Comparison of ENCODE assay signal across 1 cellular context in the genomic region with DNA sequence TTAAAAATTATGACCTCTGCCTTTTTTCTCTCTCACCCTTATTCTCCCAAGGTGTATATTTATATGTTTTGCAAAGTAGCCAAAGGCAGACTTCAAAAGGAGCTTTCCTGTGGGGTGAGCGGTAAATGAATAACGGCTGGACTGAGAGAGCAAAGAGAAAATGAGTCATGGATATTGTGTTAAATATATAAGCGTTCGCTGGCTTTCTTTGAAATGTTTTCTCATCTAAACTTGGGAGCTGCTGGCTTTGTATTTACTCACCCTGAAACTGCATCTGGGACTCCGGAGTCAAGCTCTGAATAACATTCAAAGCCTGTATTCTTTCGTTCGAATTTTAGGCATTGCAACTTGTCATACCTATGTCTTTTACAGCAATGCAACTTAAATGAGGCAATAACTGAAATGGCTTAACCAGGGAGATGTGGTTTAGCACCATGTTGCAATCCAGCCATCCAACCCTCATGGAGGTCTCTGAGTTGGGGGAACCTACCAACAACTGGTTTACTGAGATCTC.
TF ChIP-seq lines count a peak whose summit lies in the region.

No MANE protein-coding gene starts in this region.

TF ChIP-seq in HepG2, 621 proteins besides CTCF, POLR2A, EP300 and RAD21 (continued from another document and continues in another):
- TF ChIP-seq CCDC6 (CRISPR knock-in tag; IDR thresholded peaks at IDR 0.05) (0 out of 2 replicates have a peak, but pooled peaks have one; percentile 12), HNRNPK (IDR thresholded peaks at IDR 0.05; ENCODE audit: low read depth, low read length, poor library complexity, severe bottlenecking) (no peak), ZFX (CRISPR knock-in tag; IDR thresholded peaks at IDR 0.05; ENCODE audit: low read depth) (no peak), NFE2L1 (CRISPR knock-in tag; IDR thresholded peaks at IDR 0.05; ENCODE audit: borderline replicate concordance) (no peak), ZNF337 (CRISPR knock-in tag; IDR thresholded peaks at IDR 0.05; ENCODE audit: borderline replicate concordance, low read depth) (no peak), NFE2L2 (IDR thresholded peaks at IDR 0.05; ENCODE audit: low read length) (no peak), NFATC3 (CRISPR knock-in tag; IDR thresholded peaks at IDR 0.05) (no peak), SP140L (CRISPR knock-in tag; IDR thresholded peaks at IDR 0.05; ENCODE audit: borderline replicate concordance) (no peak), RFX1 (IDR thresholded peaks at IDR 0.05) (no peak), ZNF274 (CRISPR knock-in tag; IDR thresholded peaks at IDR 0.05) (no peak), ZNF317 (CRISPR knock-in tag; IDR thresholded peaks at IDR 0.05) (no peak), CBX5 (CRISPR knock-in tag; IDR thresholded peaks at IDR 0.05; ENCODE audit: borderline replicate concordance) (no peak), NPAS2 (CRISPR knock-in tag; IDR thresholded peaks at IDR 0.05; ENCODE audit: borderline replicate concordance) (no peak), ZNF33A (CRISPR knock-in tag; IDR thresholded peaks at IDR 0.05; ENCODE audit: borderline replicate concordance) (no peak), NFIC (IDR thresholded peaks at IDR 0.05; ENCODE audit: low read length) (peak; percentile 93), SMARCC2 (IDR thresholded peaks at IDR 0.05) (no peak), TSC22D2 (CRISPR knock-in tag; IDR thresholded peaks at IDR 0.05; ENCODE audit: borderline replicate concordance) (no peak)
- TF ChIP-seq, protein P1, sequence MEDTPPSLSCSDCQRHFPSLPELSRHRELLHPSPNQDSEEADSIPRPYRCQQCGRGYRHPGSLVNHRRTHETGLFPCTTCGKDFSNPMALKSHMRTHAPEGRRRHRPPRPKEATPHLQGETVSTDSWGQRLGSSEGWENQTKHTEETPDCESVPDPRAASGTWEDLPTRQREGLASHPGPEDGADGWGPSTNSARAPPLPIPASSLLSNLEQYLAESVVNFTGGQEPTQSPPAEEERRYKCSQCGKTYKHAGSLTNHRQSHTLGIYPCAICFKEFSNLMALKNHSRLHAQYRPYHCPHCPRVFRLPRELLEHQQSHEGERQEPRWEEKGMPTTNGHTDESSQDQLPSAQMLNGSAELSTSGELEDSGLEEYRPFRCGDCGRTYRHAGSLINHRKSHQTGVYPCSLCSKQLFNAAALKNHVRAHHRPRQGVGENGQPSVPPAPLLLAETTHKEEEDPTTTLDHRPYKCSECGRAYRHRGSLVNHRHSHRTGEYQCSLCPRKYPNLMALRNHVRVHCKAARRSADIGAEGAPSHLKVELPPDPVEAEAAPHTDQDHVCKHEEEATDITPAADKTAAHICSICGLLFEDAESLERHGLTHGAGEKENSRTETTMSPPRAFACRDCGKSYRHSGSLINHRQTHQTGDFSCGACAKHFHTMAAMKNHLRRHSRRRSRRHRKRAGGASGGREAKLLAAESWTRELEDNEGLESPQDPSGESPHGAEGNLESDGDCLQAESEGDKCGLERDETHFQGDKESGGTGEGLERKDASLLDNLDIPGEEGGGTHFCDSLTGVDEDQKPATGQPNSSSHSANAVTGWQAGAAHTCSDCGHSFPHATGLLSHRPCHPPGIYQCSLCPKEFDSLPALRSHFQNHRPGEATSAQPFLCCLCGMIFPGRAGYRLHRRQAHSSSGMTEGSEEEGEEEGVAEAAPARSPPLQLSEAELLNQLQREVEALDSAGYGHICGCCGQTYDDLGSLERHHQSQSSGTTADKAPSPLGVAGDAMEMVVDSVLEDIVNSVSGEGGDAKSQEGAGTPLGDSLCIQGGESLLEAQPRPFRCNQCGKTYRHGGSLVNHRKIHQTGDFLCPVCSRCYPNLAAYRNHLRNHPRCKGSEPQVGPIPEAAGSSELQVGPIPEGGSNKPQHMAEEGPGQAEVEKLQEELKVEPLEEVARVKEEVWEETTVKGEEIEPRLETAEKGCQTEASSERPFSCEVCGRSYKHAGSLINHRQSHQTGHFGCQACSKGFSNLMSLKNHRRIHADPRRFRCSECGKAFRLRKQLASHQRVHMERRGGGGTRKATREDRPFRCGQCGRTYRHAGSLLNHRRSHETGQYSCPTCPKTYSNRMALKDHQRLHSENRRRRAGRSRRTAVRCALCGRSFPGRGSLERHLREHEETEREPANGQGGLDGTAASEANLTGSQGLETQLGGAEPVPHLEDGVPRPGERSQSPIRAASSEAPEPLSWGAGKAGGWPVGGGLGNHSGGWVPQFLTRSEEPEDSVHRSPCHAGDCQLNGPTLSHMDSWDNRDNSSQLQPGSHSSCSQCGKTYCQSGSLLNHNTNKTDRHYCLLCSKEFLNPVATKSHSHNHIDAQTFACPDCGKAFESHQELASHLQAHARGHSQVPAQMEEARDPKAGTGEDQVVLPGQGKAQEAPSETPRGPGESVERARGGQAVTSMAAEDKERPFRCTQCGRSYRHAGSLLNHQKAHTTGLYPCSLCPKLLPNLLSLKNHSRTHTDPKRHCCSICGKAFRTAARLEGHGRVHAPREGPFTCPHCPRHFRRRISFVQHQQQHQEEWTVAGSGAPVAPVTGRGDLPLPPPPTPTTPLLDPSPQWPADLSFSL (CRISPR knock-in tag; IDR thresholded peaks at IDR 0.05), result no peak
- TF ChIP-seq, protein P2, sequence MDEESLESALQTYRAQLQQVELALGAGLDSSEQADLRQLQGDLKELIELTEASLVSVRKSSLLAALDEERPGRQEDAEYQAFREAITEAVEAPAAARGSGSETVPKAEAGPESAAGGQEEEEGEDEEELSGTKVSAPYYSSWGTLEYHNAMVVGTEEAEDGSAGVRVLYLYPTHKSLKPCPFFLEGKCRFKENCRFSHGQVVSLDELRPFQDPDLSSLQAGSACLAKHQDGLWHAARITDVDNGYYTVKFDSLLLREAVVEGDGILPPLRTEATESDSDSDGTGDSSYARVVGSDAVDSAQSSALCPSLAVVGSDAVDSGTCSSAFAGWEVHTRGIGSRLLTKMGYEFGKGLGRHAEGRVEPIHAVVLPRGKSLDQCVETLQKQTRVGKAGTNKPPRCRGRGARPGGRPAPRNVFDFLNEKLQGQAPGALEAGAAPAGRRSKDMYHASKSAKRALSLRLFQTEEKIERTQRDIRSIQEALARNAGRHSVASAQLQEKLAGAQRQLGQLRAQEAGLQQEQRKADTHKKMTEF (CRISPR knock-in tag; IDR thresholded peaks at IDR 0.05), result peak; percentile 82; the same call in 1 of the 2 replicates
- TF ChIP-seq, protein P3, sequence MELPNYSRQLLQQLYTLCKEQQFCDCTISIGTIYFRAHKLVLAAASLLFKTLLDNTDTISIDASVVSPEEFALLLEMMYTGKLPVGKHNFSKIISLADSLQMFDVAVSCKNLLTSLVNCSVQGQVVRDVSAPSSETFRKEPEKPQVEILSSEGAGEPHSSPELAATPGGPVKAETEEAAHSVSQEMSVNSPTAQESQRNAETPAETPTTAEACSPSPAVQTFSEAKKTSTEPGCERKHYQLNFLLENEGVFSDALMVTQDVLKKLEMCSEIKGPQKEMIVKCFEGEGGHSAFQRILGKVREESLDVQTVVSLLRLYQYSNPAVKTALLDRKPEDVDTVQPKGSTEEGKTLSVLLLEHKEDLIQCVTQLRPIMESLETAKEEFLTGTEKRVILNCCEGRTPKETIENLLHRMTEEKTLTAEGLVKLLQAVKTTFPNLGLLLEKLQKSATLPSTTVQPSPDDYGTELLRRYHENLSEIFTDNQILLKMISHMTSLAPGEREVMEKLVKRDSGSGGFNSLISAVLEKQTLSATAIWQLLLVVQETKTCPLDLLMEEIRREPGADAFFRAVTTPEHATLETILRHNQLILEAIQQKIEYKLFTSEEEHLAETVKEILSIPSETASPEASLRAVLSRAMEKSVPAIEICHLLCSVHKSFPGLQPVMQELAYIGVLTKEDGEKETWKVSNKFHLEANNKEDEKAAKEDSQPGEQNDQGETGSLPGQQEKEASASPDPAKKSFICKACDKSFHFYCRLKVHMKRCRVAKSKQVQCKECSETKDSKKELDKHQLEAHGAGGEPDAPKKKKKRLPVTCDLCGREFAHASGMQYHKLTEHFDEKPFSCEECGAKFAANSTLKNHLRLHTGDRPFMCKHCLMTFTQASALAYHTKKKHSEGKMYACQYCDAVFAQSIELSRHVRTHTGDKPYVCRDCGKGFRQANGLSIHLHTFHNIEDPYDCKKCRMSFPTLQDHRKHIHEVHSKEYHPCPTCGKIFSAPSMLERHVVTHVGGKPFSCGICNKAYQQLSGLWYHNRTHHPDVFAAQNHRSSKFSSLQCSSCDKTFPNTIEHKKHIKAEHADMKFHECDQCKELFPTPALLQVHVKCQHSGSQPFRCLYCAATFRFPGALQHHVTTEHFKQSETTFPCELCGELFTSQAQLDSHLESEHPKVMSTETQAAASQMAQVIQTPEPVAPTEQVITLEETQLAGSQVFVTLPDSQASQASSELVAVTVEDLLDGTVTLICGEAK (IDR thresholded peaks at IDR 0.05), result no peak
- TF ChIP-seq, protein P3 (CRISPR knock-in tag; IDR thresholded peaks at IDR 0.05), result no peak; the same call in 1 of the 2 replicates
- TF ChIP-seq, protein P4, sequence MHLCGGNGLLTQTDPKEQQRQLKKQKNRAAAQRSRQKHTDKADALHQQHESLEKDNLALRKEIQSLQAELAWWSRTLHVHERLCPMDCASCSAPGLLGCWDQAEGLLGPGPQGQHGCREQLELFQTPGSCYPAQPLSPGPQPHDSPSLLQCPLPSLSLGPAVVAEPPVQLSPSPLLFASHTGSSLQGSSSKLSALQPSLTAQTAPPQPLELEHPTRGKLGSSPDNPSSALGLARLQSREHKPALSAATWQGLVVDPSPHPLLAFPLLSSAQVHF (CRISPR knock-in tag; IDR thresholded peaks at IDR 0.05), result no peak
- TF ChIP-seq, protein P5, sequence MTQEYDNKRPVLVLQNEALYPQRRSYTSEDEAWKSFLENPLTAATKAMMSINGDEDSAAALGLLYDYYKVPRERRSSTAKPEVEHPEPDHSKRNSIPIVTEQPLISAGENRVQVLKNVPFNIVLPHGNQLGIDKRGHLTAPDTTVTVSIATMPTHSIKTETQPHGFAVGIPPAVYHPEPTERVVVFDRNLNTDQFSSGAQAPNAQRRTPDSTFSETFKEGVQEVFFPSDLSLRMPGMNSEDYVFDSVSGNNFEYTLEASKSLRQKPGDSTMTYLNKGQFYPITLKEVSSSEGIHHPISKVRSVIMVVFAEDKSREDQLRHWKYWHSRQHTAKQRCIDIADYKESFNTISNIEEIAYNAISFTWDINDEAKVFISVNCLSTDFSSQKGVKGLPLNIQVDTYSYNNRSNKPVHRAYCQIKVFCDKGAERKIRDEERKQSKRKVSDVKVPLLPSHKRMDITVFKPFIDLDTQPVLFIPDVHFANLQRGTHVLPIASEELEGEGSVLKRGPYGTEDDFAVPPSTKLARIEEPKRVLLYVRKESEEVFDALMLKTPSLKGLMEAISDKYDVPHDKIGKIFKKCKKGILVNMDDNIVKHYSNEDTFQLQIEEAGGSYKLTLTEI (CRISPR knock-in tag; conservative IDR thresholded peaks at IDR 0.05), result no peak
- TF ChIP-seq, protein P6, sequence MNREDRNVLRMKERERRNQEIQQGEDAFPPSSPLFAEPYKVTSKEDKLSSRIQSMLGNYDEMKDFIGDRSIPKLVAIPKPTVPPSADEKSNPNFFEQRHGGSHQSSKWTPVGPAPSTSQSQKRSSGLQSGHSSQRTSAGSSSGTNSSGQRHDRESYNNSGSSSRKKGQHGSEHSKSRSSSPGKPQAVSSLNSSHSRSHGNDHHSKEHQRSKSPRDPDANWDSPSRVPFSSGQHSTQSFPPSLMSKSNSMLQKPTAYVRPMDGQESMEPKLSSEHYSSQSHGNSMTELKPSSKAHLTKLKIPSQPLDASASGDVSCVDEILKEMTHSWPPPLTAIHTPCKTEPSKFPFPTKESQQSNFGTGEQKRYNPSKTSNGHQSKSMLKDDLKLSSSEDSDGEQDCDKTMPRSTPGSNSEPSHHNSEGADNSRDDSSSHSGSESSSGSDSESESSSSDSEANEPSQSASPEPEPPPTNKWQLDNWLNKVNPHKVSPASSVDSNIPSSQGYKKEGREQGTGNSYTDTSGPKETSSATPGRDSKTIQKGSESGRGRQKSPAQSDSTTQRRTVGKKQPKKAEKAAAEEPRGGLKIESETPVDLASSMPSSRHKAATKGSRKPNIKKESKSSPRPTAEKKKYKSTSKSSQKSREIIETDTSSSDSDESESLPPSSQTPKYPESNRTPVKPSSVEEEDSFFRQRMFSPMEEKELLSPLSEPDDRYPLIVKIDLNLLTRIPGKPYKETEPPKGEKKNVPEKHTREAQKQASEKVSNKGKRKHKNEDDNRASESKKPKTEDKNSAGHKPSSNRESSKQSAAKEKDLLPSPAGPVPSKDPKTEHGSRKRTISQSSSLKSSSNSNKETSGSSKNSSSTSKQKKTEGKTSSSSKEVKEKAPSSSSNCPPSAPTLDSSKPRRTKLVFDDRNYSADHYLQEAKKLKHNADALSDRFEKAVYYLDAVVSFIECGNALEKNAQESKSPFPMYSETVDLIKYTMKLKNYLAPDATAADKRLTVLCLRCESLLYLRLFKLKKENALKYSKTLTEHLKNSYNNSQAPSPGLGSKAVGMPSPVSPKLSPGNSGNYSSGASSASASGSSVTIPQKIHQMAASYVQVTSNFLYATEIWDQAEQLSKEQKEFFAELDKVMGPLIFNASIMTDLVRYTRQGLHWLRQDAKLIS (CRISPR knock-in tag; IDR thresholded peaks at IDR 0.05), result no peak
- TF ChIP-seq, protein P7, sequence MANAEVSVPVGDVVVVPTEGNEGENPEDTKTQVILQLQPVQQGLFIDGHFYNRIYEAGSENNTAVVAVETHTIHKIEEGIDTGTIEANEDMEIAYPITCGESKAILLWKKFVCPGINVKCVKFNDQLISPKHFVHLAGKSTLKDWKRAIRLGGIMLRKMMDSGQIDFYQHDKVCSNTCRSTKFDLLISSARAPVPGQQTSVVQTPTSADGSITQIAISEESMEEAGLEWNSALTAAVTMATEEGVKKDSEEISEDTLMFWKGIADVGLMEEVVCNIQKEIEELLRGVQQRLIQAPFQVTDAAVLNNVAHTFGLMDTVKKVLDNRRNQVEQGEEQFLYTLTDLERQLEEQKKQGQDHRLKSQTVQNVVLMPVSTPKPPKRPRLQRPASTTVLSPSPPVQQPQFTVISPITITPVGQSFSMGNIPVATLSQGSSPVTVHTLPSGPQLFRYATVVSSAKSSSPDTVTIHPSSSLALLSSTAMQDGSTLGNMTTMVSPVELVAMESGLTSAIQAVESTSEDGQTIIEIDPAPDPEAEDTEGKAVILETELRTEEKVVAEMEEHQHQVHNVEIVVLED (CRISPR knock-in tag; IDR thresholded peaks at IDR 0.05; ENCODE audit: borderline replicate concordance), result no peak
